2 cellular contexts compared by ENCODE assay signal in the genomic region with DNA sequence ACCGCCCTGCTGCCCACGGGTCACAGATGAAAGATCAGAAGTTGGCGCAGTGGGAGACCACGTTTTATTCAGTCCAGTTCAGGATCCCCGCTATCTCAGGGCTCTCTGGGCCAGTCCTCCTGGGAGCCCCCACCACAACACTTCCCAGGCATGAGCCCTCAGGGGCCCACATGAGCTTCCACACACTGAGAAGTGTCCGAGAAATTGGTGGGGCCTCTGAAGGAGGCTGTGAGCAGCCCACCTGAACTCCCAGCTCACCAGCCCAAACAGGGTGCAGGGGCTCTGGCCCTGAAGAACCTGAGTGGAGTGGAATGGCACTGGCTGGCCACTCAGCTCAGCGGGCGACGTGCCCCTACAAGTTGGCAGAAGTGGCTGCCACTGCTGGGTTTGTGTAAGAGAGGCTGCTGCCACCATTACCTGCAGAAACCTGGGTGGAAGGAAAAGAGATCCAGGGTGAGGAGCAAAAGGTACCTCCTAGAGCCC.
TF ChIP-seq lines count a peak whose summit lies in the region.

No MANE protein-coding gene starts in this region.

TF ChIP-seq in GM23338, 12 proteins besides CTCF, POLR2A, EP300 and RAD21 (continued from another document):
- TF ChIP-seq, protein P1, sequence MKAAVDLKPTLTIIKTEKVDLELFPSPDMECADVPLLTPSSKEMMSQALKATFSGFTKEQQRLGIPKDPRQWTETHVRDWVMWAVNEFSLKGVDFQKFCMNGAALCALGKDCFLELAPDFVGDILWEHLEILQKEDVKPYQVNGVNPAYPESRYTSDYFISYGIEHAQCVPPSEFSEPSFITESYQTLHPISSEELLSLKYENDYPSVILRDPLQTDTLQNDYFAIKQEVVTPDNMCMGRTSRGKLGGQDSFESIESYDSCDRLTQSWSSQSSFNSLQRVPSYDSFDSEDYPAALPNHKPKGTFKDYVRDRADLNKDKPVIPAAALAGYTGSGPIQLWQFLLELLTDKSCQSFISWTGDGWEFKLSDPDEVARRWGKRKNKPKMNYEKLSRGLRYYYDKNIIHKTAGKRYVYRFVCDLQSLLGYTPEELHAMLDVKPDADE (IDR thresholded peaks at IDR 0.05), result no peak
- TF ChIP-seq, protein P2, sequence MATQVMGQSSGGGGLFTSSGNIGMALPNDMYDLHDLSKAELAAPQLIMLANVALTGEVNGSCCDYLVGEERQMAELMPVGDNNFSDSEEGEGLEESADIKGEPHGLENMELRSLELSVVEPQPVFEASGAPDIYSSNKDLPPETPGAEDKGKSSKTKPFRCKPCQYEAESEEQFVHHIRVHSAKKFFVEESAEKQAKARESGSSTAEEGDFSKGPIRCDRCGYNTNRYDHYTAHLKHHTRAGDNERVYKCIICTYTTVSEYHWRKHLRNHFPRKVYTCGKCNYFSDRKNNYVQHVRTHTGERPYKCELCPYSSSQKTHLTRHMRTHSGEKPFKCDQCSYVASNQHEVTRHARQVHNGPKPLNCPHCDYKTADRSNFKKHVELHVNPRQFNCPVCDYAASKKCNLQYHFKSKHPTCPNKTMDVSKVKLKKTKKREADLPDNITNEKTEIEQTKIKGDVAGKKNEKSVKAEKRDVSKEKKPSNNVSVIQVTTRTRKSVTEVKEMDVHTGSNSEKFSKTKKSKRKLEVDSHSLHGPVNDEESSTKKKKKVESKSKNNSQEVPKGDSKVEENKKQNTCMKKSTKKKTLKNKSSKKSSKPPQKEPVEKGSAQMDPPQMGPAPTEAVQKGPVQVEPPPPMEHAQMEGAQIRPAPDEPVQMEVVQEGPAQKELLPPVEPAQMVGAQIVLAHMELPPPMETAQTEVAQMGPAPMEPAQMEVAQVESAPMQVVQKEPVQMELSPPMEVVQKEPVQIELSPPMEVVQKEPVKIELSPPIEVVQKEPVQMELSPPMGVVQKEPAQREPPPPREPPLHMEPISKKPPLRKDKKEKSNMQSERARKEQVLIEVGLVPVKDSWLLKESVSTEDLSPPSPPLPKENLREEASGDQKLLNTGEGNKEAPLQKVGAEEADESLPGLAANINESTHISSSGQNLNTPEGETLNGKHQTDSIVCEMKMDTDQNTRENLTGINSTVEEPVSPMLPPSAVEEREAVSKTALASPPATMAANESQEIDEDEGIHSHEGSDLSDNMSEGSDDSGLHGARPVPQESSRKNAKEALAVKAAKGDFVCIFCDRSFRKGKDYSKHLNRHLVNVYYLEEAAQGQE (IDR thresholded peaks at IDR 0.05; ENCODE audit: unreplicated experiment), result no peak
- TF ChIP-seq JUNB (IDR thresholded peaks at IDR 0.05; ENCODE audit: unreplicated experiment) (no peak), ZNF331 (CRISPR knock-in tag; IDR thresholded peaks at IDR 0.05; ENCODE audit: low read depth) (no peak), EZH2 (IDR thresholded peaks at IDR 0.05; ENCODE audit: low read depth, unreplicated experiment) (no peak), EZH2phosphoT487 (IDR thresholded peaks at IDR 0.05; ENCODE audit: unreplicated experiment) (no peak), STAT1 (IDR thresholded peaks at IDR 0.05; ENCODE audit: unreplicated experiment) (no peak), ZNF114 (CRISPR knock-in tag; IDR thresholded peaks at IDR 0.05) (no peak), CREB1 (CRISPR knock-in tag; IDR thresholded peaks at IDR 0.05; ENCODE audit: low read depth) (no peak)
- TF ChIP-seq, protein P3, sequence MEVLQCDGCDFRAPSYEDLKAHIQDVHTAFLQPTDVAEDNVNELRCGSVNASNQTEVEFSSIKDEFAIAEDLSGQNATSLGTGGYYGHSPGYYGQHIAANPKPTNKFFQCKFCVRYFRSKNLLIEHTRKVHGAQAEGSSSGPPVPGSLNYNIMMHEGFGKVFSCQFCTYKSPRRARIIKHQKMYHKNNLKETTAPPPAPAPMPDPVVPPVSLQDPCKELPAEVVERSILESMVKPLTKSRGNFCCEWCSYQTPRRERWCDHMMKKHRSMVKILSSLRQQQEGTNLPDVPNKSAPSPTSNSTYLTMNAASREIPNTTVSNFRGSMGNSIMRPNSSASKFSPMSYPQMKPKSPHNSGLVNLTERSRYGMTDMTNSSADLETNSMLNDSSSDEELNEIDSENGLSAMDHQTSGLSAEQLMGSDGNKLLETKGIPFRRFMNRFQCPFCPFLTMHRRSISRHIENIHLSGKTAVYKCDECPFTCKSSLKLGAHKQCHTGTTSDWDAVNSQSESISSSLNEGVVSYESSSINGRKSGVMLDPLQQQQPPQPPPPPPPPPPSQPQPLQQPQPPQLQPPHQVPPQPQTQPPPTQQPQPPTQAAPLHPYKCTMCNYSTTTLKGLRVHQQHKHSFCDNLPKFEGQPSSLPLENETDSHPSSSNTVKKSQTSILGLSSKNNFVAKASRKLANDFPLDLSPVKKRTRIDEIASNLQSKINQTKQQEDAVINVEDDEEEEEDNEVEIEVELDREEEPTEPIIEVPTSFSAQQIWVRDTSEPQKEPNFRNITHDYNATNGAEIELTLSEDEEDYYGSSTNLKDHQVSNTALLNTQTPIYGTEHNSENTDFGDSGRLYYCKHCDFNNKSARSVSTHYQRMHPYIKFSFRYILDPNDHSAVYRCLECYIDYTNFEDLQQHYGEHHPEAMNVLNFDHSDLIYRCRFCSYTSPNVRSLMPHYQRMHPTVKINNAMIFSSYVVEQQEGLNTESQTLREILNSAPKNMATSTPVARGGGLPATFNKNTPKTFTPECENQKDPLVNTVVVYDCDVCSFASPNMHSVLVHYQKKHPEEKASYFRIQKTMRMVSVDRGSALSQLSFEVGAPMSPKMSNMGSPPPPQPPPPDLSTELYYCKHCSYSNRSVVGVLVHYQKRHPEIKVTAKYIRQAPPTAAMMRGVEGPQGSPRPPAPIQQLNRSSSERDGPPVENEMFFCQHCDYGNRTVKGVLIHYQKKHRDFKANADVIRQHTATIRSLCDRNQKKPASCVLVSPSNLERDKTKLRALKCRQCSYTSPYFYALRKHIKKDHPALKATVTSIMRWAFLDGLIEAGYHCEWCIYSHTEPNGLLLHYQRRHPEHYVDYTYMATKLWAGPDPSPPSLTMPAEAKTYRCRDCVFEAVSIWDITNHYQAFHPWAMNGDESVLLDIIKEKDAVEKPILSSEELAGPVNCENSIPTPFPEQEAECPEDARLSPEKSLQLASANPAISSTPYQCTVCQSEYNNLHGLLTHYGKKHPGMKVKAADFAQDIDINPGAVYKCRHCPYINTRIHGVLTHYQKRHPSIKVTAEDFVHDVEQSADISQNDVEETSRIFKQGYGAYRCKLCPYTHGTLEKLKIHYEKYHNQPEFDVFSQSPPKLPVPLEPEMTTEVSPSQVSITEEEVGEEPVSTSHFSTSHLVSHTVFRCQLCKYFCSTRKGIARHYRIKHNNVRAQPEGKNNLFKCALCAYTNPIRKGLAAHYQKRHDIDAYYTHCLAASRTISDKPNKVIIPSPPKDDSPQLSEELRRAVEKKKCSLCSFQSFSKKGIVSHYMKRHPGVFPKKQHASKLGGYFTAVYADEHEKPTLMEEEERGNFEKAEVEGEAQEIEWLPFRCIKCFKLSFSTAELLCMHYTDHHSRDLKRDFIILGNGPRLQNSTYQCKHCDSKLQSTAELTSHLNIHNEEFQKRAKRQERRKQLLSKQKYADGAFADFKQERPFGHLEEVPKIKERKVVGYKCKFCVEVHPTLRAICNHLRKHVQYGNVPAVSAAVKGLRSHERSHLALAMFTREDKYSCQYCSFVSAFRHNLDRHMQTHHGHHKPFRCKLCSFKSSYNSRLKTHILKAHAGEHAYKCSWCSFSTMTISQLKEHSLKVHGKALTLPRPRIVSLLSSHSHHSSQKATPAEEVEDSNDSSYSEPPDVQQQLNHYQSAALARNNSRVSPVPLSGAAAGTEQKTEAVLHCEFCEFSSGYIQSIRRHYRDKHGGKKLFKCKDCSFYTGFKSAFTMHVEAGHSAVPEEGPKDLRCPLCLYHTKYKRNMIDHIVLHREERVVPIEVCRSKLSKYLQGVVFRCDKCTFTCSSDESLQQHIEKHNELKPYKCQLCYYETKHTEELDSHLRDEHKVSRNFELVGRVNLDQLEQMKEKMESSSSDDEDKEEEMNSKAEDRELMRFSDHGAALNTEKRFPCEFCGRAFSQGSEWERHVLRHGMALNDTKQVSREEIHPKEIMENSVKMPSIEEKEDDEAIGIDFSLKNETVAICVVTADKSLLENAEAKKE (CRISPR knock-in tag; IDR thresholded peaks at IDR 0.05), result no peak

TF ChIP-seq in WTC11, 78 proteins besides CTCF, POLR2A, EP300 and RAD21 (continued from another document and continues in another):
- TF ChIP-seq, protein P4, sequence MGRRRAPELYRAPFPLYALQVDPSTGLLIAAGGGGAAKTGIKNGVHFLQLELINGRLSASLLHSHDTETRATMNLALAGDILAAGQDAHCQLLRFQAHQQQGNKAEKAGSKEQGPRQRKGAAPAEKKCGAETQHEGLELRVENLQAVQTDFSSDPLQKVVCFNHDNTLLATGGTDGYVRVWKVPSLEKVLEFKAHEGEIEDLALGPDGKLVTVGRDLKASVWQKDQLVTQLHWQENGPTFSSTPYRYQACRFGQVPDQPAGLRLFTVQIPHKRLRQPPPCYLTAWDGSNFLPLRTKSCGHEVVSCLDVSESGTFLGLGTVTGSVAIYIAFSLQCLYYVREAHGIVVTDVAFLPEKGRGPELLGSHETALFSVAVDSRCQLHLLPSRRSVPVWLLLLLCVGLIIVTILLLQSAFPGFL (CRISPR knock-in tag; IDR thresholded peaks at IDR 0.05; ENCODE audit: borderline replicate concordance), result no peak
- TF ChIP-seq, protein P5, sequence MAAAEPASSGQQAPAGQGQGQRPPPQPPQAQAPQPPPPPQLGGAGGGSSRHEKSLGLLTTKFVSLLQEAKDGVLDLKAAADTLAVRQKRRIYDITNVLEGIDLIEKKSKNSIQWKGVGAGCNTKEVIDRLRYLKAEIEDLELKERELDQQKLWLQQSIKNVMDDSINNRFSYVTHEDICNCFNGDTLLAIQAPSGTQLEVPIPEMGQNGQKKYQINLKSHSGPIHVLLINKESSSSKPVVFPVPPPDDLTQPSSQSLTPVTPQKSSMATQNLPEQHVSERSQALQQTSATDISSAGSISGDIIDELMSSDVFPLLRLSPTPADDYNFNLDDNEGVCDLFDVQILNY (CRISPR knock-in tag; IDR thresholded peaks at IDR 0.05), result no peak
- TF ChIP-seq, protein P6, sequence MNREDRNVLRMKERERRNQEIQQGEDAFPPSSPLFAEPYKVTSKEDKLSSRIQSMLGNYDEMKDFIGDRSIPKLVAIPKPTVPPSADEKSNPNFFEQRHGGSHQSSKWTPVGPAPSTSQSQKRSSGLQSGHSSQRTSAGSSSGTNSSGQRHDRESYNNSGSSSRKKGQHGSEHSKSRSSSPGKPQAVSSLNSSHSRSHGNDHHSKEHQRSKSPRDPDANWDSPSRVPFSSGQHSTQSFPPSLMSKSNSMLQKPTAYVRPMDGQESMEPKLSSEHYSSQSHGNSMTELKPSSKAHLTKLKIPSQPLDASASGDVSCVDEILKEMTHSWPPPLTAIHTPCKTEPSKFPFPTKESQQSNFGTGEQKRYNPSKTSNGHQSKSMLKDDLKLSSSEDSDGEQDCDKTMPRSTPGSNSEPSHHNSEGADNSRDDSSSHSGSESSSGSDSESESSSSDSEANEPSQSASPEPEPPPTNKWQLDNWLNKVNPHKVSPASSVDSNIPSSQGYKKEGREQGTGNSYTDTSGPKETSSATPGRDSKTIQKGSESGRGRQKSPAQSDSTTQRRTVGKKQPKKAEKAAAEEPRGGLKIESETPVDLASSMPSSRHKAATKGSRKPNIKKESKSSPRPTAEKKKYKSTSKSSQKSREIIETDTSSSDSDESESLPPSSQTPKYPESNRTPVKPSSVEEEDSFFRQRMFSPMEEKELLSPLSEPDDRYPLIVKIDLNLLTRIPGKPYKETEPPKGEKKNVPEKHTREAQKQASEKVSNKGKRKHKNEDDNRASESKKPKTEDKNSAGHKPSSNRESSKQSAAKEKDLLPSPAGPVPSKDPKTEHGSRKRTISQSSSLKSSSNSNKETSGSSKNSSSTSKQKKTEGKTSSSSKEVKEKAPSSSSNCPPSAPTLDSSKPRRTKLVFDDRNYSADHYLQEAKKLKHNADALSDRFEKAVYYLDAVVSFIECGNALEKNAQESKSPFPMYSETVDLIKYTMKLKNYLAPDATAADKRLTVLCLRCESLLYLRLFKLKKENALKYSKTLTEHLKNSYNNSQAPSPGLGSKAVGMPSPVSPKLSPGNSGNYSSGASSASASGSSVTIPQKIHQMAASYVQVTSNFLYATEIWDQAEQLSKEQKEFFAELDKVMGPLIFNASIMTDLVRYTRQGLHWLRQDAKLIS (CRISPR knock-in tag; IDR thresholded peaks at IDR 0.05; ENCODE audit: borderline replicate concordance), result no peak
- TF ChIP-seq ZBTB21 (CRISPR knock-in tag; IDR thresholded peaks at IDR 0.05; ENCODE audit: borderline replicate concordance) (no peak), GABPB1 (CRISPR knock-in tag; IDR thresholded peaks at IDR 0.05) (no peak), NFE2L1 (CRISPR knock-in tag; IDR thresholded peaks at IDR 0.05) (no peak), CREB1 (CRISPR knock-in tag; IDR thresholded peaks at IDR 0.05) (no peak)
- TF ChIP-seq, protein P7, sequence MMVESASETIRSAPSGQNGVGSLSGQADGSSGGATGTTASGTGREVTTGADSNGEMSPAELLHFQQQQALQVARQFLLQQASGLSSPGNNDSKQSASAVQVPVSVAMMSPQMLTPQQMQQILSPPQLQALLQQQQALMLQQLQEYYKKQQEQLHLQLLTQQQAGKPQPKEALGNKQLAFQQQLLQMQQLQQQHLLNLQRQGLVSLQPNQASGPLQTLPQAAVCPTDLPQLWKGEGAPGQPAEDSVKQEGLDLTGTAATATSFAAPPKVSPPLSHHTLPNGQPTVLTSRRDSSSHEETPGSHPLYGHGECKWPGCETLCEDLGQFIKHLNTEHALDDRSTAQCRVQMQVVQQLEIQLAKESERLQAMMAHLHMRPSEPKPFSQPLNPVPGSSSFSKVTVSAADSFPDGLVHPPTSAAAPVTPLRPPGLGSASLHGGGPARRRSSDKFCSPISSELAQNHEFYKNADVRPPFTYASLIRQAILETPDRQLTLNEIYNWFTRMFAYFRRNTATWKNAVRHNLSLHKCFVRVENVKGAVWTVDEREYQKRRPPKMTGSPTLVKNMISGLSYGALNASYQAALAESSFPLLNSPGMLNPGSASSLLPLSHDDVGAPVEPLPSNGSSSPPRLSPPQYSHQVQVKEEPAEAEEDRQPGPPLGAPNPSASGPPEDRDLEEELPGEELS (CRISPR knock-in tag; IDR thresholded peaks at IDR 0.05), result no peak
- TF ChIP-seq, protein P8, sequence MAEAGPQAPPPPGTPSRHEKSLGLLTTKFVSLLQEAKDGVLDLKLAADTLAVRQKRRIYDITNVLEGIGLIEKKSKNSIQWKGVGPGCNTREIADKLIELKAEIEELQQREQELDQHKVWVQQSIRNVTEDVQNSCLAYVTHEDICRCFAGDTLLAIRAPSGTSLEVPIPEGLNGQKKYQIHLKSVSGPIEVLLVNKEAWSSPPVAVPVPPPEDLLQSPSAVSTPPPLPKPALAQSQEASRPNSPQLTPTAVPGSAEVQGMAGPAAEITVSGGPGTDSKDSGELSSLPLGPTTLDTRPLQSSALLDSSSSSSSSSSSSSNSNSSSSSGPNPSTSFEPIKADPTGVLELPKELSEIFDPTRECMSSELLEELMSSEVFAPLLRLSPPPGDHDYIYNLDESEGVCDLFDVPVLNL (CRISPR knock-in tag; IDR thresholded peaks at IDR 0.05; ENCODE audit: borderline replicate concordance, low read depth), result no peak
- TF ChIP-seq, protein P9, sequence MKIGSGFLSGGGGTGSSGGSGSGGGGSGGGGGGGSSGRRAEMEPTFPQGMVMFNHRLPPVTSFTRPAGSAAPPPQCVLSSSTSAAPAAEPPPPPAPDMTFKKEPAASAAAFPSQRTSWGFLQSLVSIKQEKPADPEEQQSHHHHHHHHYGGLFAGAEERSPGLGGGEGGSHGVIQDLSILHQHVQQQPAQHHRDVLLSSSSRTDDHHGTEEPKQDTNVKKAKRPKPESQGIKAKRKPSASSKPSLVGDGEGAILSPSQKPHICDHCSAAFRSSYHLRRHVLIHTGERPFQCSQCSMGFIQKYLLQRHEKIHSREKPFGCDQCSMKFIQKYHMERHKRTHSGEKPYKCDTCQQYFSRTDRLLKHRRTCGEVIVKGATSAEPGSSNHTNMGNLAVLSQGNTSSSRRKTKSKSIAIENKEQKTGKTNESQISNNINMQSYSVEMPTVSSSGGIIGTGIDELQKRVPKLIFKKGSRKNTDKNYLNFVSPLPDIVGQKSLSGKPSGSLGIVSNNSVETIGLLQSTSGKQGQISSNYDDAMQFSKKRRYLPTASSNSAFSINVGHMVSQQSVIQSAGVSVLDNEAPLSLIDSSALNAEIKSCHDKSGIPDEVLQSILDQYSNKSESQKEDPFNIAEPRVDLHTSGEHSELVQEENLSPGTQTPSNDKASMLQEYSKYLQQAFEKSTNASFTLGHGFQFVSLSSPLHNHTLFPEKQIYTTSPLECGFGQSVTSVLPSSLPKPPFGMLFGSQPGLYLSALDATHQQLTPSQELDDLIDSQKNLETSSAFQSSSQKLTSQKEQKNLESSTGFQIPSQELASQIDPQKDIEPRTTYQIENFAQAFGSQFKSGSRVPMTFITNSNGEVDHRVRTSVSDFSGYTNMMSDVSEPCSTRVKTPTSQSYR (CRISPR knock-in tag; IDR thresholded peaks at IDR 0.05), result no peak
